Comparison of ENCODE assay signal across 27 cellular contexts in genomic region chr7:30760514-30761213, GRCh38. TPM values are rescaled to one million over a fixed set of nuclear protein-coding genes. Genes with fewer than 3 reads are reported as not detected.
A peak's percentile ranks its signal among the peaks of the same experiment; 100 is the strongest.
DNase-seq lines count a peak whose midpoint lies in the region; ATAC-seq and TF ChIP-seq lines count a peak whose summit lies in the region.
"Had no signal": no experiment of that assay in that cellular context is flagged by ENCODE, and none has a peak within 500 bp of the region (broad histone marks: within the 10 kb centered on the region; RNA-seq: fewer than 3 reads in every experiment).

No MANE protein-coding gene starts in this region.

- H3K9ac ChIP-seq in stomach smooth muscle (ENCODE audit: low read length in 2 of 2): no peak overlapping the region
- H3K9ac ChIP-seq in colonic mucosa (ENCODE audit: low read depth in 2 of 2, low read length in 2 of 2): no peak overlapping the region

- H3K4me1 ChIP-seq in ascending aorta (peaks cover 19 to 47% of the 10 kb centered on the region in 2 donors), hepatocyte (ENCODE audit: insufficient read depth) (peaks cover 15% of the 10 kb centered on the region), stomach smooth muscle (ENCODE audit: control insufficient read depth, insufficient read depth, low read length) (peaks cover 68% of the 10 kb centered on the region), colonic mucosa (no peaks in the 10 kb centered on the region)
- H3K4me1 ChIP-seq: pancreas had no signal

- H2AFZ ChIP-seq in hepatocyte: no peak overlapping the region
- H2AFZ ChIP-seq: PC-9 had no signal

- H3K4me3 ChIP-seq in ascending aorta: no peak overlapping the region
- H3K4me3 ChIP-seq in hepatocyte: no peak overlapping the region
- no peak overlapping the region for H3K4me3 ChIP-seq in stomach smooth muscle (ENCODE audit: low read length in 2 of 2)
- H3K4me3 ChIP-seq in colonic mucosa: no peak overlapping the region
- H3K4me3 ChIP-seq: gastrocnemius medialis, pancreas, PC-9, suprapubic skin had no signal

- no peaks in the 10 kb centered on the region for H4K20me1 ChIP-seq in hepatocyte (ENCODE audit: insufficient read depth, poor library complexity, severe bottlenecking)

- H3K9me3 ChIP-seq in ascending aorta (no peaks in the 10 kb centered on the region), hepatocyte (ENCODE audit: low read depth) (no peaks in the 10 kb centered on the region), stomach smooth muscle (ENCODE audit: control insufficient read depth in 2 of 2, low read length in 2 of 2) (no peaks in the 10 kb centered on the region), colonic mucosa (no peaks in the 10 kb centered on the region)
- H3K9me3 ChIP-seq: gastrocnemius medialis, pancreas, suprapubic skin had no signal

- peaks cover 0 to 7% of the 10 kb centered on the region in 2 donors for H3K36me3 ChIP-seq in ascending aorta
- no peaks in the 10 kb centered on the region for H3K36me3 ChIP-seq in hepatocyte (replicated peaks; ENCODE audit: insufficient read depth, low read depth)
- H3K36me3 ChIP-seq in stomach smooth muscle (ENCODE audit: control insufficient read depth in 2 of 2, insufficient read depth in 2 of 2, low read length in 2 of 2): peaks cover 0 to 12% of the 10 kb centered on the region in 2 donors
- no peaks in the 10 kb centered on the region for H3K36me3 ChIP-seq in colonic mucosa
- H3K36me3 ChIP-seq: gastrocnemius medialis, pancreas, suprapubic skin, WERI-Rb-1 had no signal

- H3K4me2 ChIP-seq in hepatocyte: peak overlapping the region; percentile 11
- H3K4me2 ChIP-seq: PC-9 had no signal

- no peak for TF ChIP-seq CTCF in ascending aorta (IDR thresholded peaks at IDR 0.05)
- no peak for TF ChIP-seq CTCF in hepatocyte (IDR thresholded peaks at IDR 0.05; ENCODE audit: poor library complexity)
- TF ChIP-seq CTCF in colonic mucosa (IDR thresholded peaks at IDR 0.05): no peak

- no peaks in the 10 kb centered on the region for H3K79me2 ChIP-seq in hepatocyte

- no peaks in the 10 kb centered on the region for H3K27me3 ChIP-seq in ascending aorta
- H3K27me3 ChIP-seq in hepatocyte: no peaks in the 10 kb centered on the region
- H3K27me3 ChIP-seq in stomach smooth muscle (ENCODE audit: control insufficient read depth in 1 of 2, insufficient read depth in 2 of 2, low read length in 2 of 2): no peaks in the 10 kb centered on the region
- H3K27me3 ChIP-seq in colonic mucosa: no peaks in the 10 kb centered on the region
- H3K27me3 ChIP-seq: gastrocnemius medialis, pancreas, suprapubic skin had no signal

- ATAC-seq in HG03025 (IDR thresholded peaks at IDR 0.05; ENCODE audit: low FRiP score, unreplicated experiment): no peak
- ATAC-seq: activated CD8-positive, alpha-beta memory T cell treated with anti-CD3 and anti-CD28 coated beads, Interleukin-2, amount 10 ng/mL, durations not matched to agents 7 days and 5 days had no signal

- DNase-seq in DMS79 treated with DMSO at 0.1 percent for 48 hours (lab: John Stamatoyannopoulos, UW): peak; percentile 48
- DNase-seq in DMS79 (lab: John Stamatoyannopoulos, UW): no peak
- peak in 1 of 2 donors; percentile 69 for DNase-seq in ascending aorta (ENCODE audit: low spot score in 2 of 2)
- peak; percentile 51 for DNase-seq in hepatocyte (ENCODE audit: low spot score)
- no peak for DNase-seq in NCI-H2081 (lab: John Stamatoyannopoulos, UW)
- no peak for DNase-seq in colonic mucosa
- DNase-seq: 8988T; activated CD4-positive, alpha-beta T cell treated with anti-CD3 and anti-CD28 coated beads, Interleukin-2, amount 10 ng/mL, durations not matched to agents 7 days and 5 days; activated CD8-positive, alpha-beta memory T cell treated with anti-CD3 and anti-CD28 coated beads, Interleukin-2, amount 10 ng/mL, durations not matched to agents 7 days and 5 days; activated T-cell treated with anti-CD3 and anti-CD28 coated beads, Interleukin-2, amount 50 U/mL, for 48 hours; CD4-positive, alpha-beta T cell; dermis blood vessel endothelial cell; NCI-H1048; NCI-H1694 treated with DMSO at 0.1 percent for 48 hours; NCI-H524; nephron progenitor cell; pancreas; PC-9; retina; SHP77; stimulated activated CD4-positive, alpha-beta T cell treated with anti-CD3 and anti-CD28 coated beads, Interleukin-4, amount 100 ng/mL, for 1 hour; T1000; WERI-Rb-1 had no signal

- H3K9me2 ChIP-seq in hepatocyte (replicated peaks; ENCODE audit: insufficient read depth): no peaks in the 10 kb centered on the region

- WGBS in hepatocyte (ENCODE audit: low lambda C conversion rate, missing lambda C conversion rate): 98% methylated on average over 3 of the region's 3 CpGs

- intact Hi-C loops in ascending aorta (cut with DNase I): no loop called here
- intact Hi-C loops in colonic mucosa (cut with DNase I): no loop called here

- H3K27ac ChIP-seq in ascending aorta (peak overlapping the region; percentile 72 to 76), hepatocyte (peak overlapping the region; percentile 71), stomach smooth muscle (ENCODE audit: low read length) (peak overlapping the region; percentile 77), colonic mucosa (no peak overlapping the region)
- H3K27ac ChIP-seq: pancreas, PC-9, suprapubic skin, WERI-Rb-1 had no signal

RNA-seq across cellular contexts. Expression of gene INMT, which starts 8.7 kb away (rescaled TPM):
- 51.8 TPM for total RNA-seq in ascending aorta
- 18.1 and 18.4 TPM in 2 replicates for total RNA-seq in hepatocyte
- polyA plus RNA-seq in hepatocyte: 17.4 and 22.0 TPM in 2 replicates
- total RNA-seq in colonic mucosa: 1 to 10 TPM; 2.3 to 6.0 TPM
- total RNA-seq: dermis blood vessel endothelial cell, PC-9 had no signal

RNA-seq across cellular contexts. Expression of gene MINDY4, which starts 10.6 kb away (rescaled TPM):
- total RNA-seq in ascending aorta: 6.0 TPM
- total RNA-seq in hepatocyte: 3.1 and 6.3 TPM in 2 replicates
- 4.4 and 5.2 TPM in 2 replicates for polyA plus RNA-seq in hepatocyte
- 1 to 10 TPM; 2.2 to 4.2 TPM for total RNA-seq in colonic mucosa

Comparison
In these comparisons a context has a peak if more than half of its experiments do, and no peak if none do; other contexts are left out.
1. DNase-seq: peak in DMS79 treated with DMSO at 0.1 percent for 48 hours (single experiment) and hepatocyte (single experiment); none in DMS79 (single experiment), NCI-H2081 (0 of 2) and colonic mucosa (single experiment).